ENCODE assay signal across 18 cellular contexts in genomic region chr3:121974601-121975111, GRCh38. TPM values are rescaled to one million over a fixed set of nuclear protein-coding genes. Genes with fewer than 3 reads are reported as not detected.
"Had no signal": no experiment of that assay in that cellular context is flagged by ENCODE, and none has a peak within 500 bp of the region (broad histone marks: within the 10 kb centered on the region; RNA-seq: fewer than 3 reads in every experiment).

No MANE protein-coding gene starts in this region.

- ATAC-seq: activated T-cell treated with anti-CD3 and anti-CD28 coated beads, Interleukin-2, amount 50 U/mL, for 4 hours; mucosa of descending colon; naive thymus-derived CD4-positive, alpha-beta T cell; stimulated activated effector memory CD8-positive, alpha-beta T cell treated with anti-CD3 and anti-CD28 coated beads, Interleukin-12 subunit alpha, Interleukin-12 subunit beta, amount 100 ng/mL, for 72 hours; WTC11 had no signal

- FAIRE-seq: frontal cortex, islet of Langerhans, pancreas, TTC549 had no signal

- H3K9me3 ChIP-seq: pancreas had no signal

- H3K27me3 ChIP-seq: pancreas had no signal

- DNase-seq: activated CD4-positive, alpha-beta memory T cell treated with anti-CD3 and anti-CD28 coated beads, Interleukin-2, amount 10 ng/mL, durations not matched to agents 7 days and 5 days; activated CD4-positive, alpha-beta T cell treated with anti-CD3 and anti-CD28 coated beads for 4 hours; activated effector memory CD4-positive, alpha-beta T cell treated with Interleukin-2 at 50 U/mL for 16 hours; activated naive CD4-positive, alpha-beta T cell treated with anti-CD3 and anti-CD28 coated beads, Interleukin-2, amount 50 U/mL, for 16 hours; activated T-cell treated with anti-CD3 and anti-CD28 coated beads, Interleukin-2, amount 50 U/mL, for 4 hours; central memory CD4-positive, alpha-beta T cell; head of caudate nucleus; left ventricle myocardium inferior; mucosa of descending colon; naive thymus-derived CD4-positive, alpha-beta T cell; pancreas; T-helper 2 cell had no signal

- H3K4me3 ChIP-seq: coronary artery, left ventricle myocardium inferior, mucosa of descending colon, pancreas had no signal

- H3K27ac ChIP-seq: coronary artery, left ventricle myocardium inferior had no signal

- H3K4me1 ChIP-seq: left ventricle myocardium inferior had no signal

- H3K36me3 ChIP-seq: left ventricle myocardium inferior, pancreas had no signal

RNA-seq across cellular contexts. Expression of gene ILDR1, which starts 47.4 kb away (rescaled TPM):
- polyA plus RNA-seq: naive thymus-derived CD4-positive, alpha-beta T cell had no signal
